ENCODE assay signal across 16 cellular contexts in genomic region chr20:36499723-36500501, GRCh38. TPM values are rescaled to one million over a fixed set of nuclear protein-coding genes. Genes with fewer than 3 reads are reported as not detected.
DNase-seq lines count a peak whose midpoint lies in the region; ATAC-seq, FAIRE-seq and TF ChIP-seq lines count a peak whose summit lies in the region.
"Had no signal": no experiment of that assay in that cellular context is flagged by ENCODE, and none has a peak within 500 bp of the region (broad histone marks: within the 10 kb centered on the region; RNA-seq: fewer than 3 reads in every experiment).

No MANE protein-coding gene starts in this region.

- no peaks in the 10 kb centered on the region for H3K27me3 ChIP-seq in gastroesophageal sphincter
- no peaks in the 10 kb centered on the region for H3K27me3 ChIP-seq in smooth muscle cell (ENCODE audit: low read depth)
- H3K27me3 ChIP-seq: BLaER1, Peyer's patch had no signal

- WGBS in gastroesophageal sphincter (ENCODE audit: low coverage in 1 of 2), 2 donors = 69 to 71% methylated on average over 1 to 7 of the region's 31 CpGs
- 66% methylated on average over 30 of the region's 31 CpGs for WGBS in smooth muscle cell (ENCODE audit: low lambda C conversion rate)
- 89 to 92% methylated on average over 31 of the region's 31 CpGs for WGBS in lower leg skin, 2 donors

- H3K4me3 ChIP-seq in gastroesophageal sphincter = no peak overlapping the region
- H3K4me3 ChIP-seq in smooth muscle cell = no peak overlapping the region
- no peak overlapping the region for H3K4me3 ChIP-seq in lower leg skin (ENCODE audit: low read depth, poor library complexity, severe bottlenecking)
- H3K4me3 ChIP-seq: BLaER1, lung, Peyer's patch had no signal

- TF ChIP-seq POLR2A in gastroesophageal sphincter (IDR thresholded peaks at IDR 0.05) (no peak), lower leg skin (IDR thresholded peaks at IDR 0.05) (no peak)

- peaks cover 69% of the 10 kb centered on the region for H3K79me2 ChIP-seq in smooth muscle cell (ENCODE audit: low read depth)

- H2AFZ ChIP-seq in smooth muscle cell (ENCODE audit: low read depth) = no peak overlapping the region

- intact Hi-C loops in lower leg skin (cut with DNase I; ENCODE audit: low total_unique reads) = no loop called here

- peaks cover 21% of the 10 kb centered on the region for H3F3A ChIP-seq in smooth muscle cell (ENCODE audit: low read depth)

- H3K27ac ChIP-seq in gastroesophageal sphincter (peak overlapping the region in 3 of 4 donors; percentile 43 to 76 (median 45)), smooth muscle cell (ENCODE audit: low read depth) (peak overlapping the region; percentile 42)
- H3K27ac ChIP-seq: BLaER1, Peyer's patch had no signal

- peaks cover 99% of the 10 kb centered on the region for H4K20me1 ChIP-seq in smooth muscle cell (ENCODE audit: low read depth)

- H3K4me2 ChIP-seq in smooth muscle cell = peak overlapping the region; percentile 6
- H3K4me2 ChIP-seq: BLaER1 had no signal

- H3K36me3 ChIP-seq in gastroesophageal sphincter = peaks cover 0 to 91% of the 10 kb centered on the region in 2 donors
- H3K36me3 ChIP-seq in smooth muscle cell (ENCODE audit: low read depth) = peaks cover 7% of the 10 kb centered on the region

- no peak overlapping the region for H3K9ac ChIP-seq in smooth muscle cell (ENCODE audit: low read depth)
- H3K9ac ChIP-seq: BLaER1 had no signal

- ATAC-seq in SK-N-SH treated with all-trans-retinoic acid at 6 μM for 48 hours (peak; percentile 64), gastroesophageal sphincter (no peak), GM19395 (IDR thresholded peaks at IDR 0.05; ENCODE audit: unreplicated experiment) (no peak), GM21526 (IDR thresholded peaks at IDR 0.05; ENCODE audit: low FRiP score, unreplicated experiment) (no peak)

- no peak for TF ChIP-seq EP300 in gastroesophageal sphincter (IDR thresholded peaks at IDR 0.05)

- peak; percentile 89 for DNase-seq in ELR (ENCODE audit: low read depth)
- DNase-seq in smooth muscle cell (lab: John Stamatoyannopoulos, UW; ENCODE audit: unreplicated experiment) = no peak
- DNase-seq in RCC 7860 (ENCODE audit: low spot score) = no peak
- no peak for DNase-seq in lower leg skin (ENCODE audit: low spot score in 2 of 2)
- DNase-seq: DMS153; NCI-H1105; NCI-H774; stimulated activated CD4-positive, alpha-beta T cell treated with anti-CD3 and anti-CD28 coated beads, Interleukin-1b, Interleukin-23, amount 100 ng/mL, for 48 hours had no signal

- TF ChIP-seq CTCF in gastroesophageal sphincter (IDR thresholded peaks at IDR 0.05) (no peak), smooth muscle cell (IDR thresholded peaks at IDR 0.05; ENCODE audit: borderline replicate concordance, insufficient read depth, poor library complexity, severe bottlenecking) (no peak), lower leg skin (IDR thresholded peaks at IDR 0.05) (no peak)

- FAIRE-seq in RCC 7860 (lab: Jason Lieb, UNC) = no peak
- FAIRE-seq: colon had no signal

- H3K9me3 ChIP-seq in gastroesophageal sphincter = no peaks in the 10 kb centered on the region
- H3K9me3 ChIP-seq in smooth muscle cell (replicated peaks; ENCODE audit: low read depth) = no peaks in the 10 kb centered on the region
- H3K9me3 ChIP-seq: BLaER1, Peyer's patch had no signal

- H3K4me1 ChIP-seq in gastroesophageal sphincter (peaks cover 0 to 34% (median 0%) of the 10 kb centered on the region in 3 donors), smooth muscle cell (ENCODE audit: low read depth) (peaks cover 12% of the 10 kb centered on the region)
- H3K4me1 ChIP-seq: Peyer's patch had no signal

TF ChIP-seq in SK-N-SH treated with all-trans-retinoic acid at 6 μM for 48 hours, 23 proteins besides CTCF, POLR2A, EP300 and RAD21:
- TF ChIP-seq RARB (CRISPR knock-in tag; IDR thresholded peaks at IDR 0.05) (no peak), TOX (CRISPR knock-in tag; IDR thresholded peaks at IDR 0.05; ENCODE audit: borderline replicate concordance) (no peak), ZNF565 (CRISPR knock-in tag; conservative IDR thresholded peaks at IDR 0.05; ENCODE audit: low read depth) (no peak)

RNA-seq across cellular contexts. Expression of gene MYL9, which starts 41.4 kb away (rescaled TPM):
- total RNA-seq in gastroesophageal sphincter (1,000 to 10,000 TPM; 1,087 to 2,842 (median 1,707) TPM), smooth muscle cell (185 and 198 TPM in 2 replicates), lower leg skin (10 to 100 TPM; 14.9 to 69.9 (median 36.3) TPM)
- 993 and 1,109 TPM in 2 replicates for polyA plus RNA-seq in smooth muscle cell
